25 cellular contexts compared by ENCODE assay signal in the genomic region with DNA sequence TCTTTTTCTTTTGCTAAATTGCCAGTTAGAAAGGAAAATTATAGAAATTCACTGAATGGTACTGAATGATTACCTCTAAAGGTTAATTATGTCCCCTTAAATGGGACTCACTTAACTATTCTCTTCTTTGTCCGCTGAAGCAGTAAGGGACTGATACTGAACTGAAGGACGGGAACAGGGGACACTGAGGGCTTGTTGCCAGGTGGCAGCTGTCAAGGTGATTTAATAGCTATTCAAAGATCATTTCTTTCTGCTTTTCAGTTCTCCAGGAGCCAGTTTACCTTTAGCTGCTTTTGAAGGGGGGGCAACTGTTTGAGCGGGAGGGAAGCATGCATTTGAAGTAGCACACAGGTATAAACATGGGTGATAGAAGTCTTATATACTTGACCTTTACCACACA.
DNase-seq lines count a peak whose midpoint lies in the region; ATAC-seq and TF ChIP-seq lines count a peak whose summit lies in the region.
"Had no signal": no experiment of that assay in that cellular context is flagged by ENCODE, and none has a peak within 500 bp of the region (broad histone marks: within the 10 kb centered on the region; RNA-seq: fewer than 3 reads in every experiment).

No MANE protein-coding gene starts in this region.

- H3K9me3 Mint-ChIP-seq in activated naive CD4-positive, alpha-beta T cell treated with anti-CD3 and anti-CD28 coated beads, Interleukin-2, amount 50 U/mL, for 72 hours = no peaks in the 10 kb centered on the region
- H3K9me3 Mint-ChIP-seq: activated CD4-positive, alpha-beta memory T cell treated with anti-CD3 and anti-CD28 coated beads for 36 hours; GM23338; nephron; T-helper 1 cell treated with Interleukin-12 subunit alpha and Interleukin-12 subunit beta and Interleukin-4 antibody, amounts not matched to agents 30 μg/mL and 1 μg/mL, for 36 hours had no signal

- intact Hi-C loops in body of pancreas (cut with DNase I) = no loop called here

- no peak for TF ChIP-seq CTCF in body of pancreas (IDR thresholded peaks at IDR 0.05)

- no peak overlapping the region for H3K4me3 ChIP-seq in body of pancreas
- H3K4me3 ChIP-seq: adrenal gland, cardiac muscle cell, GM23338, thoracic aorta had no signal

- peaks cover 10% of the 10 kb centered on the region for H3K4me1 ChIP-seq in body of pancreas

- no peak for ATAC-seq in body of pancreas
- no peak for ATAC-seq in GM21717 (IDR thresholded peaks at IDR 0.05; ENCODE audit: unreplicated experiment)
- no peak for ATAC-seq in activated naive CD4-positive, alpha-beta T cell treated with anti-CD3 and anti-CD28 coated beads, Interleukin-2, amount 50 U/mL, for 72 hours
- ATAC-seq: GM23338, PC-3 had no signal

- no peaks in the 10 kb centered on the region for H3K36me3 Mint-ChIP-seq in activated naive CD4-positive, alpha-beta T cell treated with anti-CD3 and anti-CD28 coated beads, Interleukin-2, amount 50 U/mL, for 72 hours
- H3K36me3 Mint-ChIP-seq: activated CD4-positive, alpha-beta memory T cell treated with anti-CD3 and anti-CD28 coated beads for 36 hours had no signal

- H3K27me3 ChIP-seq in body of pancreas = no peaks in the 10 kb centered on the region
- H3K27me3 ChIP-seq: adrenal gland, cardiac muscle cell had no signal

- H3K27ac ChIP-seq in body of pancreas = no peak overlapping the region
- H3K27ac ChIP-seq: adrenal gland, C4-2B, cardiac muscle cell, epithelial cell of prostate, thoracic aorta, VCaP had no signal

- DNase-seq in COR-L47 (lab: John Stamatoyannopoulos, UW) (peak; percentile 92), NCI-H1417 treated with DMSO at 0.1 percent for 48 hours (lab: John Stamatoyannopoulos, UW) (peak; percentile 100), NCI-H345 treated with DMSO at 0.1 percent for 48 hours (lab: John Stamatoyannopoulos, UW; ENCODE audit: unreplicated experiment) (peak; percentile 85), body of pancreas (peak in 3 of 4 donors; percentile 2 to 55 (median 15)), NAMALWA (ENCODE audit: low spot score) (no peak)
- DNase-seq in activated CD4-positive, alpha-beta T cell treated with anti-CD3 and anti-CD28 coated beads for 1 hour = no peak
- DNase-seq in activated naive CD4-positive, alpha-beta T cell treated with anti-CD3 and anti-CD28 coated beads, Interleukin-2, amount 50 U/mL, for 72 hours (ENCODE audit: low spot score in 2 of 2) = no peak
- DNase-seq: activated CD4-positive, alpha-beta memory T cell treated with anti-CD3 and anti-CD28 coated beads for 36 hours; activated gamma-delta T cell treated with Interleukin-2 at 50 U/mL for 16 hours; activated T-cell treated with anti-CD3 and anti-CD28 coated beads for 4 hours; DMS 273 treated with DMSO at 0.1 percent for 48 hours; MM.1S; NCI-H524 treated with DMSO at 0.1 percent for 48 hours; PC-3; SIG-M5 had no signal

- H3K9me3 ChIP-seq in body of pancreas = peaks cover 0 to 4% (median 0%) of the 10 kb centered on the region in 3 donors
- H3K9me3 ChIP-seq: adrenal gland, thoracic aorta had no signal

- no peaks in the 10 kb centered on the region for H3K36me3 ChIP-seq in body of pancreas (replicated peaks in 1 of 2; ENCODE audit: insufficient read depth in 1 of 2, low read depth in 2 of 2)
- H3K36me3 ChIP-seq: adrenal gland, cardiac muscle cell, thoracic aorta had no signal

- no peak for TF ChIP-seq POLR2A in body of pancreas (IDR thresholded peaks at IDR 0.05)

- WGBS in body of pancreas, 2 donors = 39 to 44% methylated on average over 3 of the region's 3 CpGs

- no peak overlapping the region for H3K27ac Mint-ChIP-seq in activated naive CD4-positive, alpha-beta T cell treated with anti-CD3 and anti-CD28 coated beads, Interleukin-2, amount 50 U/mL, for 72 hours
- H3K27ac Mint-ChIP-seq: activated CD4-positive, alpha-beta memory T cell treated with anti-CD3 and anti-CD28 coated beads for 36 hours; GM23338; nephron; T-helper 1 cell treated with Interleukin-12 subunit alpha and Interleukin-12 subunit beta and Interleukin-4 antibody, amounts not matched to agents 30 μg/mL and 1 μg/mL, for 36 hours had no signal

Comparison
In these comparisons a context has a peak if more than half of its experiments do, and no peak if none do; other contexts are left out.
1. DNase-seq: peak in COR-L47 (single experiment), NCI-H1417 treated with DMSO at 0.1 percent for 48 hours (single experiment), NCI-H345 treated with DMSO at 0.1 percent for 48 hours (single experiment) and body of pancreas (3 of 4); none in activated CD4-positive, alpha-beta T cell treated with anti-CD3 and anti-CD28 coated beads for 1 hour (single experiment), NAMALWA (single experiment) and activated naive CD4-positive, alpha-beta T cell treated with anti-CD3 and anti-CD28 coated beads, Interleukin-2, amount 50 U/mL, for 72 hours (0 of 2).